18 cellular contexts compared by ENCODE assay signal in the genomic region with DNA sequence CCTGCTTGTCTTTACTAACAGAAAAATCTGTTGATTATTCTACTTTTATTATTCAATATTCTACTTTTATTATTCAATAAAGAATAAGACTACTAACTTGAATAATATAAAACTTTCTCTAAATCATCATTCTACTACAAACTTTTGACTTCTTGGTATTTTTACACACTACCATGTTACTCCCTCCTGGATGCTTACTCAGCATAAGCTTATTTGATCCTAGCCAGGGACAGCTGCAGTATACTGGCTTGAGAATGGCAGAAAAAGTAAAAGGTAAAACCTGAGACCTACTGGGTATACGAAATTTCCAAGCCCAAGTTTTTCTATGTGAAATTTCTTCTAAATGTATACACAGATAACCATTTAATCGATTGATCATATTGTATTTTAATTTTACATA. TPM values are rescaled to one million over a fixed set of nuclear protein-coding genes. Genes with fewer than 3 reads are reported as not detected.
A peak's percentile ranks its signal among the peaks of the same experiment; 100 is the strongest.
DNase-seq lines count a peak whose midpoint lies in the region; ATAC-seq, FAIRE-seq and TF ChIP-seq lines count a peak whose summit lies in the region.
"Had no signal": no experiment of that assay in that cellular context is flagged by ENCODE, and none has a peak within 500 bp of the region (broad histone marks: within the 10 kb centered on the region; RNA-seq: fewer than 3 reads in every experiment).

No MANE protein-coding gene starts in this region.

- no peak overlapping the region for H2BK5ac ChIP-seq in IMR-90 (ENCODE audit: low read depth, low read length, poor library complexity, severe bottlenecking)

- H4K8ac ChIP-seq in IMR-90 (ENCODE audit: low read depth in 2 of 2, low read length in 2 of 2) = no peak overlapping the region

- CTCF ChIA-PET in A549 (lab: Yijun Ruan, JAX) = no interaction called here
- CTCF ChIA-PET in IMR-90 (lab: Yijun Ruan, JAX) = no interaction called here

- H3K4me1 ChIP-seq in A549 (no peaks in the 10 kb centered on the region), IMR-90 (ENCODE audit: control insufficient read depth, insufficient read depth, low read length) (no peaks in the 10 kb centered on the region)
- H3K4me1 ChIP-seq: BLaER1 treated with 17β-estradiol and CSF1 and Interleukin-3, amounts not matched to agents 10 nM and 100 nM; Caco-2 had no signal

- no peak overlapping the region for H3K23ac ChIP-seq in IMR-90 (ENCODE audit: low read depth, low read length)

- DNase-seq in A549 (ENCODE audit: low read depth in 1 of 2, low spot score in 1 of 2) (no peak), IMR-90 (no peak), myocyte (ENCODE audit: low read depth) (peak; percentile 15), HuH-7.5 (ENCODE audit: low spot score) (no peak), caudate nucleus (lab: John Stamatoyannopoulos, UW) (no peak)
- DNase-seq: 8988T; AML-193; Caco-2; Calu3; CD4-positive, alpha-beta T cell; CD8-positive, alpha-beta T cell; DMS79 treated with DMSO at 0.1 percent for 48 hours; GF-D8 had no signal

- no peak overlapping the region for H2AK5ac ChIP-seq in IMR-90 (ENCODE audit: low read depth, low read length)

- no peaks in the 10 kb centered on the region for H3K9me1 ChIP-seq in IMR-90 (ENCODE audit: insufficient read depth, low read length)

- H3K79me1 ChIP-seq in IMR-90 (ENCODE audit: low read depth in 1 of 2, low read length in 2 of 2) = peaks cover 4 to 8% of the 10 kb centered on the region in 2 experiments; a peak in 2 of 4 replicates

- H3K4me2 ChIP-seq in A549 = no peak overlapping the region
- H3K4me2 ChIP-seq in IMR-90 (ENCODE audit: low read depth, low read length) = no peak overlapping the region
- H3K4me2 ChIP-seq: BLaER1 treated with 17β-estradiol and CSF1 and Interleukin-3, amounts not matched to agents 10 nM and 100 nM had no signal

- TF ChIP-seq CTCF in A549 (IDR thresholded peaks at IDR 0.05) (no peak), IMR-90 (conservative IDR thresholded peaks at IDR 0.05; ENCODE audit: low read depth, low read length) (no peak)

- H2BK20ac ChIP-seq in IMR-90 (ENCODE audit: low read depth, low read length) = no peak overlapping the region

- 91% methylated on average over 2 of the region's 2 CpGs for WGBS in A549 (ENCODE audit: missing lambda C conversion rate)
- WGBS in IMR-90 (ENCODE audit: extremely low coverage in 2 of 2, insufficient read length in 1 of 2), 2 experiments = no CpG with 5 or more reads among the region's 2 CpGs

- POLR2A ChIA-PET in A549 (lab: Yijun Ruan, JAX) (no interaction called here), IMR-90 (lab: Charles Lee; ENCODE audit: unreplicated experiment) (no interaction called here)

- H2AK9ac ChIP-seq in IMR-90 (replicated peaks; ENCODE audit: low read depth, low read length, poor library complexity) = no peak overlapping the region

- H4K5ac ChIP-seq in IMR-90 (ENCODE audit: low read depth, low read length) = no peak overlapping the region

- dilution Hi-C loops in IMR-90 (cut with HindIII; ENCODE audit: low sequenced_read_pairs, unreplicated experiment) = no loop called here

- FAIRE-seq in A549 (lab: Jason Lieb, UNC) = no peak
- FAIRE-seq: A204.1, G401.6, GM12891 had no signal

- H2AFZ ChIP-seq in IMR-90 (replicated peaks; ENCODE audit: low read length, poor library complexity) = no peak overlapping the region

- BruUV-seq in IMR-90 (replicated peaks; lab: Mats Ljungman, UMichigan) = no TSS peak

- no peak overlapping the region for H3K4ac ChIP-seq in IMR-90 (ENCODE audit: low read depth, low read length)

- in situ Hi-C loops in IMR-90 (cut with MboI; ENCODE audit: low sequenced_read_pairs) = no loop called here

- H3K56ac ChIP-seq in IMR-90 (ENCODE audit: extremely low read depth, insufficient read depth, low read length) = no peak overlapping the region

- TF ChIP-seq POLR2A in A549 (IDR thresholded peaks at IDR 0.05; ENCODE audit: low read length) = no peak
- TF ChIP-seq POLR2A in IMR-90 (IDR thresholded peaks at IDR 0.05; ENCODE audit: low read depth, low read length) = no peak

- H4K20me1 ChIP-seq in IMR-90 (ENCODE audit: insufficient read depth, low read length) = no peaks in the 10 kb centered on the region

- no peaks in the 10 kb centered on the region for H3K27me3 ChIP-seq in IMR-90 (ENCODE audit: control insufficient read depth, insufficient read depth, low read length)
- H3K27me3 ChIP-seq: BLaER1 treated with 17β-estradiol and CSF1 and Interleukin-3, amounts not matched to agents 10 nM and 100 nM had no signal

- no peak overlapping the region for H3K9ac ChIP-seq in IMR-90 (ENCODE audit: low read depth, low read length)
- H3K9ac ChIP-seq: BLaER1 treated with 17β-estradiol and CSF1 and Interleukin-3, amounts not matched to agents 10 nM and 100 nM had no signal

- H3K9me3 ChIP-seq in A549 (no peaks in the 10 kb centered on the region), IMR-90 (ENCODE audit: control insufficient read depth, insufficient read depth, low read length) (no peaks in the 10 kb centered on the region)
- H3K9me3 ChIP-seq: BLaER1 treated with 17β-estradiol and CSF1 and Interleukin-3, amounts not matched to agents 10 nM and 100 nM; Caco-2 had no signal

- H3K14ac ChIP-seq in IMR-90 (replicated peaks; ENCODE audit: low read depth, low read length) = no peak overlapping the region

- no peak overlapping the region for H3K18ac ChIP-seq in IMR-90 (ENCODE audit: low read depth, low read length)

- TF ChIP-seq RAD21 in A549 (conservative IDR thresholded peaks at IDR 0.05 in 1 of 2, IDR thresholded peaks at IDR 0.05 in 1 of 2) = no peak
- no peak for TF ChIP-seq RAD21 in IMR-90 (IDR thresholded peaks at IDR 0.05; ENCODE audit: low read length)

- TF ChIP-seq EP300 in A549 (IDR thresholded peaks at IDR 0.05) = no peak

- intact Hi-C loops in IMR-90 (cut with micrococcal nuclease) = no loop called here

- H3K4me3 ChIP-seq in A549 = no peak overlapping the region
- no peak overlapping the region for H3K4me3 ChIP-seq in IMR-90 (ENCODE audit: insufficient read depth, low read depth, low read length)
- H3K4me3 ChIP-seq: BLaER1 treated with 17β-estradiol and CSF1 and Interleukin-3, amounts not matched to agents 10 nM and 100 nM had no signal

- H4K91ac ChIP-seq in IMR-90 (ENCODE audit: insufficient read depth, low read depth, low read length) = no peak overlapping the region

- no peak overlapping the region for H2BK120ac ChIP-seq in IMR-90 (ENCODE audit: low read depth, low read length)

- H3K27ac ChIP-seq in A549 (no peak overlapping the region), IMR-90 (ENCODE audit: insufficient read depth, low read length) (no peak overlapping the region), caudate nucleus (ENCODE audit: low read depth, low read length) (no peak overlapping the region)
- H3K27ac ChIP-seq: BLaER1 treated with 17β-estradiol and CSF1 and Interleukin-3, amounts not matched to agents 10 nM and 100 nM; C4-2B had no signal

- no peak for ATAC-seq in A549
- ATAC-seq in IMR-90 (ENCODE audit: low read depth) = no peak
- ATAC-seq: CD8-positive, alpha-beta T cell had no signal

- peaks cover 7% of the 10 kb centered on the region; the same call in 1 of the 2 replicates for H3K36me3 ChIP-seq in IMR-90 (ENCODE audit: control insufficient read depth, insufficient read depth, low read length)

- no peak overlapping the region for H2BK15ac ChIP-seq in IMR-90 (ENCODE audit: low read depth, low read length)

TF ChIP-seq in A549, 52 proteins besides CTCF, POLR2A, EP300 and RAD21:
- TF ChIP-seq GATA3 (IDR thresholded peaks at IDR 0.05; ENCODE audit: borderline replicate concordance) (no peak), MAFK (IDR thresholded peaks at IDR 0.05; ENCODE audit: partially characterized antibody) (peak; percentile 60)

TF ChIP-seq in IMR-90, 13 proteins besides CTCF, POLR2A, EP300 and RAD21:
- TF ChIP-seq MAFK (IDR thresholded peaks at IDR 0.05; ENCODE audit: low read depth, low read length) (peak; percentile 65), MAZ (IDR thresholded peaks at IDR 0.05; ENCODE audit: borderline replicate concordance, low read depth, low read length) (no peak), CEBPB (IDR thresholded peaks at IDR 0.05; ENCODE audit: low read depth, low read length) (no peak)

RNA-seq across cellular contexts. Expression of a gene that starts 26.1 kb away (rescaled TPM):
- polyA plus RNA-seq in A549 (2011; rRNA removed) (6.7 and 9.5 TPM in 2 replicates), A549 (2017; fragmentation: RNase III; extraction: RNeasy Plus Mini Kit Qiagen cat#74134 plus additional on column Dnase treatment) (15.5 to 17.0 TPM (median 15.9 TPM) in 3 replicates), IMR-90 (2012; rRNA removed) (0.95 and 2.1 TPM in 2 replicates)
- polyA plus RNA-seq in A549 (2012; cell fraction: cytosol; rRNA removed) = 0.82 and 0.96 TPM in 2 replicates
- polyA plus RNA-seq in A549 (2012; cell fraction: nucleus; rRNA removed) = 0.60 and 1.5 TPM in 2 replicates
- 17.0 and 17.5 TPM in 2 replicates for polyA minus RNA-seq in A549 (2011; rRNA and poly(A)+ RNA removed)
- total RNA-seq in IMR-90 (2012; rRNA removed) (17.2 and 19.2 TPM in 2 replicates), myocyte (6.6 and 11.3 TPM in 2 replicates)
- 0.64 and 2.0 TPM in 2 replicates for polyA plus RNA-seq in IMR-90 (2012; cell fraction: cytosol; rRNA removed)
- polyA plus RNA-seq in IMR-90 (2012; cell fraction: nucleus; rRNA removed; ENCODE audit: low replicate concordance) = 0.14 and 1.7 TPM in 2 replicates
- polyA plus RNA-seq in myocyte (2012) = 14.1 TPM

RNA-seq across cellular contexts. Expression of a gene that starts 59.9 kb away (rescaled TPM):
- polyA plus RNA-seq in A549 (2011; rRNA removed) (3.5 and 8.6 TPM in 2 replicates), A549 (2017; fragmentation: RNase III; extraction: RNeasy Plus Mini Kit Qiagen cat#74134 plus additional on column Dnase treatment) (5.8 to 7.1 TPM (median 6.4 TPM) in 3 replicates), IMR-90 (2012; rRNA removed) (1.9 and 2.3 TPM in 2 replicates)
- polyA plus RNA-seq in A549 (2012; cell fraction: cytosol; rRNA removed) = 1.6 and 1.7 TPM in 2 replicates
- 1.2 and 1.5 TPM in 2 replicates for polyA plus RNA-seq in A549 (2012; cell fraction: nucleus; rRNA removed)
- polyA minus RNA-seq in A549 (2011; rRNA and poly(A)+ RNA removed) = 0.44 and 0.45 TPM in 2 replicates
- total RNA-seq in IMR-90 (2012; rRNA removed) (2.0 and 5.0 TPM in 2 replicates), myocyte (5.6 and 6.2 TPM in 2 replicates)
- 0.48 and 0.86 TPM in 2 replicates for polyA plus RNA-seq in IMR-90 (2012; cell fraction: cytosol; rRNA removed)
- polyA plus RNA-seq in IMR-90 (2012; cell fraction: nucleus; rRNA removed; ENCODE audit: low replicate concordance) = 1.3 and 2.2 TPM in 2 replicates
- 2.1 TPM for polyA plus RNA-seq in myocyte (2012)
